ENCODE assay signal across 19 cellular contexts in genomic region chr11:87127131-87127530, GRCh38.
"Had no signal": no experiment of that assay in that cellular context is flagged by ENCODE, and none has a peak within 500 bp of the region (broad histone marks: within the 10 kb centered on the region; RNA-seq: fewer than 3 reads in every experiment).

No MANE protein-coding gene starts in this region.

- H3K27ac Mint-ChIP-seq: natural killer cell treated with Interleukin-12 subunit alpha and Interleukin-12 subunit beta and Interleukin-15 and Interleukin-18, amount 100 ng/mL, for 72 hours had no signal

- H3K9me3 Mint-ChIP-seq: natural killer cell treated with Interleukin-12 subunit alpha and Interleukin-12 subunit beta and Interleukin-15 and Interleukin-18, amount 100 ng/mL, for 72 hours had no signal

- H3K36me3 Mint-ChIP-seq: natural killer cell treated with Interleukin-12 subunit alpha and Interleukin-12 subunit beta and Interleukin-15 and Interleukin-18, amount 100 ng/mL, for 72 hours had no signal

- H3K36me3 ChIP-seq: esophagus muscularis mucosa, gastrocnemius medialis, heart right ventricle, stomach, thoracic aorta, transverse colon had no signal

- H3K4me3 ChIP-seq: esophagus muscularis mucosa, gastrocnemius medialis, heart right ventricle, stomach, thoracic aorta, transverse colon had no signal

- H3K27me3 Mint-ChIP-seq: natural killer cell treated with Interleukin-12 subunit alpha and Interleukin-12 subunit beta and Interleukin-15 and Interleukin-18, amount 100 ng/mL, for 72 hours had no signal

- H3K9me3 ChIP-seq: esophagus muscularis mucosa, gastrocnemius medialis, heart right ventricle, stomach, thoracic aorta, transverse colon had no signal

- ATAC-seq: gastrocnemius medialis; heart right ventricle; natural killer cell treated with Interleukin-12 subunit alpha and Interleukin-12 subunit beta and Interleukin-15 and Interleukin-18, amount 100 ng/mL, for 72 hours; right cardiac atrium had no signal

- H3K4me3 Mint-ChIP-seq: natural killer cell treated with Interleukin-12 subunit alpha and Interleukin-12 subunit beta and Interleukin-15 and Interleukin-18, amount 100 ng/mL, for 72 hours had no signal

- DNase-seq: cortex of kidney; effector memory CD4-positive, alpha-beta T cell; gastrocnemius medialis; heart right ventricle; hypothalamus; kidney glomerular epithelial cell; midbrain; posterior cingulate gyrus; right cardiac atrium; small intestine; stimulated activated CD4-positive, alpha-beta T cell treated with anti-CD3 and anti-CD28 coated beads, Interleukin-12 subunit alpha, Interleukin-12 subunit beta, amount 100 ng/mL, for 4 hours; stimulated activated naive CD4-positive, alpha-beta T cell; stomach; substantia nigra; transverse colon had no signal

- H3K27ac ChIP-seq: epithelial cell of prostate, esophagus muscularis mucosa, gastrocnemius medialis, heart right ventricle, stomach, thoracic aorta, transverse colon had no signal

- H3K27me3 ChIP-seq: esophagus muscularis mucosa, gastrocnemius medialis, heart right ventricle, stomach, transverse colon had no signal
